ENCODE assay signal across 1 cellular context in genomic region chr12:112381898-112382796, GRCh38.
TF ChIP-seq lines count a peak whose summit lies in the region.

Gene HECTD4, minus strand, starts transcription at chr12:112382431. Its CDS starts 303 bp downstream, at chr12:112382128.

TF ChIP-seq in HCT116, 20 proteins besides CTCF, POLR2A, EP300 and RAD21 (continued from another document):
- TF ChIP-seq EZH2phosphoT487 (IDR thresholded peaks at IDR 0.05; ENCODE audit: borderline replicate concordance), result no peak
- peak; percentile 93 for TF ChIP-seq YY1 (IDR thresholded peaks at IDR 0.05; ENCODE audit: extremely low read depth, insufficient replicate concordance, low read depth, low read length)
- TF ChIP-seq JUND (IDR thresholded peaks at IDR 0.05), result no peak
- peak; percentile 65; the same call in 1 of the 2 replicates for TF ChIP-seq ZFX (IDR thresholded peaks at IDR 0.05)
- no peak for TF ChIP-seq REST (IDR thresholded peaks at IDR 0.05; ENCODE audit: low read depth)
